In the genomic region with DNA sequence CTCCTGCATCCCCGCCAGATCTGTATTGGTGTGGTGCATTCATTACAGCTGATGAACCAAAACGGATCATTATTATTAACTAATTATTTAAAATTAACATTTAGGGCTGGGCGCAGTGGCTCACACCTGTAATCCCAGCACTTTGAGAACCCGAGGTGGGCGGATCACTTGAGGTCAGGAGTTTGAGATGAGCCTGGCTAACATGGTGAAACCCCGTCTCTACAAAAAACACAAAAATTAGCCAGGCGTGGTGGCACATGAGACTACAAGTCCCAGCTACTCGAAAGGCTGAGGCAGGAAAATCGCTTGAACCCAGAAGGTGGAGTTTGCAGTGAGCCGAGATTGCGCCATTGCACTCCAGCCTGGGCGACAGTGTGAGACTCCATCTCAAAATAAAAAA, we compare ENCODE assay signal across 1 cellular context. TPM values are rescaled to one million over a fixed set of nuclear protein-coding genes. Genes with fewer than 3 reads are reported as not detected.
"Had no signal": no experiment of that assay in that cellular context is flagged by ENCODE, and none has a peak within 500 bp of the region (broad histone marks: within the 10 kb centered on the region; RNA-seq: fewer than 3 reads in every experiment).

No MANE protein-coding gene starts in this region.

RNA-seq across cellular contexts. Expression of gene RIPK4, which starts 18.4 kb away (rescaled TPM):
- total RNA-seq: frontal cortex had no signal
